6 cellular contexts compared by ENCODE assay signal in genomic region chr11:66346476-66347424, GRCh38. TPM values are rescaled to one million over a fixed set of nuclear protein-coding genes. Genes with fewer than 3 reads are reported as not detected.
A peak's percentile ranks its signal among the peaks of the same experiment; 100 is the strongest.
DNase-seq lines count a peak whose midpoint lies in the region; ATAC-seq and TF ChIP-seq lines count a peak whose summit lies in the region.

No MANE protein-coding gene starts in this region.

- H3K27me3 ChIP-seq in esophagus (ENCODE audit: control insufficient read depth in 1 of 2, insufficient read depth in 2 of 2, low read length in 2 of 2) (no peaks in the 10 kb centered on the region), smooth muscle cell (ENCODE audit: low read depth) (no peaks in the 10 kb centered on the region)

- peaks cover 31% of the 10 kb centered on the region for H3K79me2 ChIP-seq in smooth muscle cell (ENCODE audit: low read depth)

- peak overlapping the region; percentile 89 for H3K4me2 ChIP-seq in smooth muscle cell

- ATAC-seq in GM19455 (IDR thresholded peaks at IDR 0.05; ENCODE audit: unreplicated experiment) (no peak), GM18520 (IDR thresholded peaks at IDR 0.05; ENCODE audit: unreplicated experiment) (no peak)

- H3K27me3 Mint-ChIP-seq in T-helper 2 cell treated with Interferon-gamma antibody and Interleukin-4, amounts not matched to agents 5 μg/mL and 100 μg/mL, for 36 hours (ENCODE audit: low read depth): peaks cover 4% of the 10 kb centered on the region

- no peak for DNase-seq in T-helper 2 cell treated with Interferon-gamma antibody and Interleukin-4, amounts not matched to agents 5 μg/mL and 100 μg/mL, for 36 hours (ENCODE audit: low spot score)
- DNase-seq in T-helper 2 cell (no peak), smooth muscle cell (lab: John Stamatoyannopoulos, UW; ENCODE audit: unreplicated experiment) (no peak)

- peak overlapping the region; percentile 88 for H3K27ac Mint-ChIP-seq in T-helper 2 cell treated with Interferon-gamma antibody and Interleukin-4, amounts not matched to agents 5 μg/mL and 100 μg/mL, for 36 hours

- peaks cover 9% of the 10 kb centered on the region for H3K36me3 Mint-ChIP-seq in T-helper 2 cell treated with Interferon-gamma antibody and Interleukin-4, amounts not matched to agents 5 μg/mL and 100 μg/mL, for 36 hours (ENCODE audit: low read depth)

- peak overlapping the region; percentile 70 for H2AFZ ChIP-seq in smooth muscle cell (ENCODE audit: low read depth)

- H3K27ac ChIP-seq in esophagus (ENCODE audit: low read depth in 2 of 2, low read length in 1 of 2) (peak overlapping the region; percentile 81 to 93), smooth muscle cell (ENCODE audit: low read depth) (no peak overlapping the region)

- no peaks in the 10 kb centered on the region for H3F3A ChIP-seq in smooth muscle cell (ENCODE audit: low read depth)

- H3K9me3 ChIP-seq in esophagus (ENCODE audit: control insufficient read depth in 2 of 2, insufficient read depth in 1 of 2, low read depth in 1 of 2, low read length in 1 of 2) (no peaks in the 10 kb centered on the region), smooth muscle cell (replicated peaks; ENCODE audit: low read depth) (no peaks in the 10 kb centered on the region)

- H3K4me1 ChIP-seq in esophagus (ENCODE audit: control insufficient read depth in 2 of 2, insufficient read depth in 2 of 2, low read length in 1 of 2): peaks cover 3 to 18% of the 10 kb centered on the region in 2 donors
- H3K4me1 ChIP-seq in smooth muscle cell (ENCODE audit: low read depth): peaks cover 28% of the 10 kb centered on the region

- 20 to 23% methylated on average over 67 to 68 of the region's 68 CpGs for WGBS in esophagus, 2 donors
- WGBS in smooth muscle cell (ENCODE audit: low lambda C conversion rate): 43% methylated on average over 59 of the region's 68 CpGs

- H3K4me1 Mint-ChIP-seq in T-helper 2 cell treated with Interferon-gamma antibody and Interleukin-4, amounts not matched to agents 5 μg/mL and 100 μg/mL, for 36 hours (ENCODE audit: low read depth): peaks cover 32% of the 10 kb centered on the region

- peak overlapping the region; percentile 69 for H3K9ac ChIP-seq in smooth muscle cell (ENCODE audit: low read depth)

- H3K4me3 ChIP-seq in esophagus (ENCODE audit: low read depth in 1 of 2, low read length in 2 of 2): peak overlapping the region; percentile 80 to 85
- peak overlapping the region; percentile 85 for H3K4me3 ChIP-seq in smooth muscle cell

- peak overlapping the region; percentile 96 for H3K4me3 Mint-ChIP-seq in T-helper 2 cell treated with Interferon-gamma antibody and Interleukin-4, amounts not matched to agents 5 μg/mL and 100 μg/mL, for 36 hours

- no peaks in the 10 kb centered on the region for H4K20me1 ChIP-seq in smooth muscle cell (ENCODE audit: low read depth)

- H3K36me3 ChIP-seq in esophagus (ENCODE audit: control insufficient read depth in 2 of 2, insufficient read depth in 2 of 2, low read length in 1 of 2): peaks cover 0 to 2% of the 10 kb centered on the region in 2 donors
- no peaks in the 10 kb centered on the region for H3K36me3 ChIP-seq in smooth muscle cell (ENCODE audit: low read depth)

- no peaks in the 10 kb centered on the region for H3K9me3 Mint-ChIP-seq in T-helper 2 cell treated with Interferon-gamma antibody and Interleukin-4, amounts not matched to agents 5 μg/mL and 100 μg/mL, for 36 hours

- TF ChIP-seq CTCF in smooth muscle cell (IDR thresholded peaks at IDR 0.05; ENCODE audit: borderline replicate concordance, insufficient read depth, poor library complexity, severe bottlenecking): no peak

RNA-seq across cellular contexts. Expression of gene B4GAT1, which starts 0.7 kb away (rescaled TPM):
- 1 to 10 TPM; 4.9 to 7.0 TPM for polyA plus RNA-seq in esophagus
- 26.5 and 27.1 TPM in 2 replicates for total RNA-seq in smooth muscle cell
- 29.4 and 35.1 TPM in 2 replicates for polyA plus RNA-seq in smooth muscle cell

RNA-seq across cellular contexts. Expression of gene BRMS1, which starts 1.8 kb away (rescaled TPM):
- polyA plus RNA-seq in esophagus: 10 to 100 TPM; 44.1 to 49.9 TPM
- total RNA-seq in smooth muscle cell: 22.7 and 23.8 TPM in 2 replicates
- polyA plus RNA-seq in smooth muscle cell: 44.2 and 56.7 TPM in 2 replicates

RNA-seq across cellular contexts. Expression of gene RIN1, which starts 10.5 kb away (rescaled TPM):
- polyA plus RNA-seq in esophagus (10 to 100 TPM; 18.1 to 27.3 TPM), smooth muscle cell (15.3 and 18.3 TPM in 2 replicates)
- total RNA-seq in smooth muscle cell: 7.5 and 18.0 TPM in 2 replicates

RNA-seq across cellular contexts. Expression of gene SLC29A2, which starts 24.8 kb away (rescaled TPM):
- polyA plus RNA-seq in esophagus: 1 to 10 TPM; 4.7 to 7.8 TPM
- total RNA-seq in smooth muscle cell: 3.5 TPM in 2 replicates
- polyA plus RNA-seq in smooth muscle cell: 8.5 and 8.8 TPM in 2 replicates

RNA-seq across cellular contexts. Expression of gene CD248, which starts 29.9 kb away (rescaled TPM):
- polyA plus RNA-seq in esophagus: 1 to 10 TPM; 1.4 to 3.3 TPM
- total RNA-seq in smooth muscle cell: 29.0 and 35.5 TPM in 2 replicates
- polyA plus RNA-seq in smooth muscle cell: 196 and 287 TPM in 2 replicates
